20 cellular contexts compared by ENCODE assay signal in the genomic region with DNA sequence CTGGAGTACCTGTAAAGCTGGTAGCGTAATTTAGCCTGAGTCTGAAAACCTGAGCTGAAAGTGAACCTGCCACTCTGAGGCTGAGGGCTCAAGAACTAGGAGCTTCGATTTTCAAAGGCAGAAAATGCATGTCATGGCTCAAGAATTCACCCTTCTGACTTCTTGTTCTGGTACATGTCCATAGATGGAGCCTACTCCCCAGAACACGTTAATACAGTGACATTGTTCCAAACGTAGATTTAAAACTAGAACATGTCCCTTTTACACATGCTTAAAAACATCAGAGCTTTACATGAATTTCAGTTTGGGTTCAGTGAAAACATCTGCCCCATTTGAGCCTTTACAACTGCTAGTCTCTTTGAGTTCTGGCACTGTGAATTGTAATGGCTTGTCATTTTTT.
A peak's percentile ranks its signal among the peaks of the same experiment; 100 is the strongest.
DNase-seq lines count a peak whose midpoint lies in the region; ATAC-seq and TF ChIP-seq lines count a peak whose summit lies in the region.
"Had no signal": no experiment of that assay in that cellular context is flagged by ENCODE, and none has a peak within 500 bp of the region (broad histone marks: within the 10 kb centered on the region; RNA-seq: fewer than 3 reads in every experiment).

No MANE protein-coding gene starts in this region.

- no peak for ATAC-seq in thoracic aorta (ENCODE audit: insufficient number of reproducible peaks, low FRiP score, low read depth)
- no peak for ATAC-seq in GM18868 (IDR thresholded peaks at IDR 0.05; ENCODE audit: unreplicated experiment)
- ATAC-seq in CD8-positive, alpha-beta T cell, result no peak

- DNase-seq in ascending aorta (ENCODE audit: low spot score in 2 of 2) (no peak), esophagus muscularis mucosa (ENCODE audit: extremely low spot score) (no peak), prostate gland (ENCODE audit: low spot score) (no peak), thoracic aorta (ENCODE audit: low spot score) (no peak), GM13976 (ENCODE audit: low spot score) (no peak), spleen (no peak)
- DNase-seq in CD8-positive, alpha-beta T cell, result no peak
- DNase-seq: CD4-positive, CD25-positive, alpha-beta regulatory T cell; CD8-positive, alpha-beta memory T cell; DMS 273 treated with DMSO at 0.1 percent for 48 hours; DMS79; GF-D8; GM23248; H7; HCEC 1CT had no signal

- H3K27ac ChIP-seq in ascending aorta, result peak overlapping the region; percentile 73 to 80
- peak overlapping the region; percentile 52 to 82 (median 76) for H3K27ac ChIP-seq in esophagus muscularis mucosa (replicated peaks in 1 of 4)
- H3K27ac ChIP-seq in prostate gland, result peak overlapping the region; percentile 27 to 55
- H3K27ac ChIP-seq in thoracic aorta, result peak overlapping the region; percentile 61 to 68
- no peak overlapping the region for H3K27ac ChIP-seq in spleen
- no peak overlapping the region for H3K27ac ChIP-seq in CD8-positive, alpha-beta T cell (ENCODE audit: low read depth, low read length)
- H3K27ac ChIP-seq: 22Rv1, BLaER1, C4-2B, GM23248 had no signal

- H3K9me3 Mint-ChIP-seq in CD8-positive, alpha-beta T cell, result no peaks in the 10 kb centered on the region
- H3K9me3 Mint-ChIP-seq: CD8-positive, alpha-beta memory T cell had no signal

- 51% methylated on average over 4 of the region's 4 CpGs for WGBS in esophagus muscularis mucosa
- WGBS in prostate gland, result 28% methylated on average over 4 of the region's 4 CpGs
- 69 to 90% (median 77%) methylated on average over 2 to 4 of the region's 4 CpGs for WGBS in spleen, 5 donors

- CTCF ChIA-PET in CD8-positive, alpha-beta T cell (lab: Charles Lee), result no interaction called here

- H3K27me3 ChIP-seq in ascending aorta, result no peaks in the 10 kb centered on the region
- no peaks in the 10 kb centered on the region for H3K27me3 ChIP-seq in esophagus muscularis mucosa
- H3K27me3 ChIP-seq in prostate gland (replicated peaks; ENCODE audit: insufficient read depth), result no peaks in the 10 kb centered on the region
- H3K27me3 ChIP-seq in thoracic aorta (replicated peaks; ENCODE audit: insufficient read depth), result no peaks in the 10 kb centered on the region
- H3K27me3 ChIP-seq in spleen (replicated peaks in 1 of 7), result peaks cover 0 to 5% (median 0%) of the 10 kb centered on the region in 7 donors
- H3K27me3 ChIP-seq in CD8-positive, alpha-beta T cell (ENCODE audit: insufficient read depth, low read length), result no peaks in the 10 kb centered on the region
- H3K27me3 ChIP-seq: BLaER1 had no signal

- TF ChIP-seq CTCF in ascending aorta (IDR thresholded peaks at IDR 0.05) (no peak), esophagus muscularis mucosa (IDR thresholded peaks at IDR 0.05) (no peak), prostate gland (IDR thresholded peaks at IDR 0.05) (no peak), thoracic aorta (IDR thresholded peaks at IDR 0.05) (no peak), GM13976 (IDR thresholded peaks at IDR 0.05; ENCODE audit: borderline replicate concordance, control extremely low read depth, extremely low read depth, insufficient read depth, missing control alignments) (no peak), spleen (IDR thresholded peaks at IDR 0.05 in 8 of 11, conservative IDR thresholded peaks at IDR 0.05 in 3 of 11) (no peak)
- TF ChIP-seq CTCF in CD8-positive, alpha-beta T cell (IDR thresholded peaks at IDR 0.05), result no peak

- intact Hi-C loops in ascending aorta (cut with DNase I) (no loop called here), esophagus muscularis mucosa (cut with DNase I) (no loop called here), prostate gland (cut with DNase I) (loop anchor here (2.0 kb wide), 1 partner anchor 59 kb away; no protein-coding TSS in a partner anchor), spleen (cut with DNase I; ENCODE audit: low total_unique reads) (no loop called here)
- intact Hi-C loops in CD8-positive, alpha-beta T cell (cut with DNase I, micrococcal nuclease), result no loop called here

- H3K4me3 Mint-ChIP-seq in CD8-positive, alpha-beta T cell, result no peak overlapping the region
- H3K4me3 Mint-ChIP-seq: B cell; CD4-positive, CD25-positive, alpha-beta regulatory T cell; CD8-positive, alpha-beta memory T cell had no signal

- in situ Hi-C loops in GM13976 (cut with MboI; ENCODE audit: low sequenced_read_pairs, unreplicated experiment), result no loop called here

- TF ChIP-seq POLR2A in esophagus muscularis mucosa (IDR thresholded peaks at IDR 0.05; ENCODE audit: low read depth) (no peak), prostate gland (IDR thresholded peaks at IDR 0.05) (no peak), spleen (IDR thresholded peaks at IDR 0.05) (no peak)

- H3K36me3 Mint-ChIP-seq in CD8-positive, alpha-beta T cell, result no peaks in the 10 kb centered on the region
- H3K36me3 Mint-ChIP-seq: CD4-positive, CD25-positive, alpha-beta regulatory T cell; CD8-positive, alpha-beta memory T cell had no signal

- H3K4me1 Mint-ChIP-seq in CD8-positive, alpha-beta T cell (ENCODE audit: low read depth), result no peaks in the 10 kb centered on the region
- H3K4me1 Mint-ChIP-seq: B cell; CD4-positive, CD25-positive, alpha-beta regulatory T cell; CD8-positive, alpha-beta memory T cell had no signal

- H3K4me3 ChIP-seq in ascending aorta (no peak overlapping the region), esophagus muscularis mucosa (no peak overlapping the region), prostate gland (no peak overlapping the region), thoracic aorta (no peak overlapping the region), spleen (no peak overlapping the region)
- no peak overlapping the region for H3K4me3 ChIP-seq in CD8-positive, alpha-beta T cell (ENCODE audit: low read depth, low read length)
- H3K4me3 ChIP-seq: BLaER1, GM23248 had no signal

- H3K27me3 Mint-ChIP-seq in CD8-positive, alpha-beta T cell (ENCODE audit: low read depth), result no peaks in the 10 kb centered on the region

- H3K4me1 ChIP-seq in ascending aorta (peaks cover 0 to 5% of the 10 kb centered on the region in 2 donors), esophagus muscularis mucosa (peaks cover 0 to 47% (median 19%) of the 10 kb centered on the region in 4 donors), prostate gland (replicated peaks) (no peaks in the 10 kb centered on the region), thoracic aorta (ENCODE audit: control insufficient read depth in 1 of 2, low read depth in 2 of 2) (peaks cover 9 to 18% of the 10 kb centered on the region in 2 donors), spleen (no peaks in the 10 kb centered on the region)
- no peaks in the 10 kb centered on the region for H3K4me1 ChIP-seq in CD8-positive, alpha-beta T cell (ENCODE audit: insufficient read depth, low read length)
- H3K4me1 ChIP-seq: BLaER1 had no signal

- H3K9me3 ChIP-seq in ascending aorta (no peaks in the 10 kb centered on the region), esophagus muscularis mucosa (no peaks in the 10 kb centered on the region), prostate gland (no peaks in the 10 kb centered on the region), thoracic aorta (no peaks in the 10 kb centered on the region), spleen (no peaks in the 10 kb centered on the region)
- no peaks in the 10 kb centered on the region for H3K9me3 ChIP-seq in CD8-positive, alpha-beta T cell (ENCODE audit: low read length)
- H3K9me3 ChIP-seq: BLaER1 had no signal

- no peak overlapping the region for H3K27ac Mint-ChIP-seq in CD8-positive, alpha-beta T cell
- H3K27ac Mint-ChIP-seq: B cell; CD4-positive, CD25-positive, alpha-beta regulatory T cell; CD8-positive, alpha-beta memory T cell had no signal

- no peak for TF ChIP-seq EP300 in esophagus muscularis mucosa (IDR thresholded peaks at IDR 0.05)

- POLR2A ChIA-PET in CD8-positive, alpha-beta T cell (lab: Charles Lee), result no interaction called here

- H3K36me3 ChIP-seq in ascending aorta (no peaks in the 10 kb centered on the region), esophagus muscularis mucosa (no peaks in the 10 kb centered on the region), prostate gland (no peaks in the 10 kb centered on the region), thoracic aorta (no peaks in the 10 kb centered on the region), spleen (no peaks in the 10 kb centered on the region)
- no peaks in the 10 kb centered on the region for H3K36me3 ChIP-seq in CD8-positive, alpha-beta T cell (ENCODE audit: insufficient read depth, low read length)
- H3K36me3 ChIP-seq: BLaER1 had no signal

Comparison
In these comparisons a context has a peak if more than half of its experiments do, and no peak if none do; other contexts are left out.
1. H3K27ac ChIP-seq: peak in ascending aorta (2 of 2), esophagus muscularis mucosa (4 of 4), prostate gland (2 of 2) and thoracic aorta (2 of 2); none in spleen (0 of 8) and CD8-positive, alpha-beta T cell (single experiment).